1 cellular context compared by ENCODE assay signal in the genomic region with DNA sequence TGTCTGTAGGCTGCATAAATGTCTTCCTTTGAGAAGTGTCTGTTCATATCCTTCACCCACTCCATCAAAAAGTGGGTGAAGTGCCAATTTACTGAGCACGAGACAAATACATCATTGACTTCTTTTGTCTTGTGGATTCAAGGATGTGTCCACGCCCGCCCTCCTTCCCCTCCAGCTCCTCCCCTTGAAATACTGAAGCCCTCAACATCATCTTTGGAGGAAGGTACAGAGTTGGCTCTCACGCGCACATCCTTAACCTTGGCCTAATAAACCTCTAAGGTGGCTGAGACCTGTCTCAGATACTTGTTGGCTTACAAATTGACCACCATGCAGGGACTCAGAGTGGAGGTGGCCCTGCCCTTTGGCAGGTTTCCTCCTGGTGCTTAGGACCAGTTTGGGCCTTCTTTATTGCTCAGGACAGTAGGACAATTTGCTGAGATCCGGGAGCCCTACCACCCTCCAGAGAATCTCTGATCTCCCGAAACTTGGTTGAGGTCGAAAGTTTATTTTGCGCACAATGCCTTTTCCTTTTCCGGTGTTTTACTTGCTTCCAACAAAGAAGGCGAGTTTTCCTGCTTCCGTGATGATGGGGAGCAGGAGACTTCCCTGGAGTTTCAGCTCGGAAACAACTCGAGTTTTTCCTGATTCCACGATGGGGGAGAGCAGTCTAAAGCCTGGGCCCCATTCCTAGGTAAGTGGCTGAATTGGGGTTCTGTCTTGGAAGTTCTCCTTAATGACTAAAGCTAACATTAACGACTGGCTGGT.
TF ChIP-seq lines count a peak whose summit lies in the region.

No MANE protein-coding gene starts in this region.

TF ChIP-seq in GM12878, 131 proteins besides CTCF, POLR2A, EP300 and RAD21:
- TF ChIP-seq ETV6 (conservative IDR thresholded peaks at IDR 0.05 in 1 of 2, IDR thresholded peaks at IDR 0.05 in 1 of 2; ENCODE audit: borderline replicate concordance in 1 of 2, low read depth in 1 of 2) = no peak
- TF ChIP-seq, protein P1, sequence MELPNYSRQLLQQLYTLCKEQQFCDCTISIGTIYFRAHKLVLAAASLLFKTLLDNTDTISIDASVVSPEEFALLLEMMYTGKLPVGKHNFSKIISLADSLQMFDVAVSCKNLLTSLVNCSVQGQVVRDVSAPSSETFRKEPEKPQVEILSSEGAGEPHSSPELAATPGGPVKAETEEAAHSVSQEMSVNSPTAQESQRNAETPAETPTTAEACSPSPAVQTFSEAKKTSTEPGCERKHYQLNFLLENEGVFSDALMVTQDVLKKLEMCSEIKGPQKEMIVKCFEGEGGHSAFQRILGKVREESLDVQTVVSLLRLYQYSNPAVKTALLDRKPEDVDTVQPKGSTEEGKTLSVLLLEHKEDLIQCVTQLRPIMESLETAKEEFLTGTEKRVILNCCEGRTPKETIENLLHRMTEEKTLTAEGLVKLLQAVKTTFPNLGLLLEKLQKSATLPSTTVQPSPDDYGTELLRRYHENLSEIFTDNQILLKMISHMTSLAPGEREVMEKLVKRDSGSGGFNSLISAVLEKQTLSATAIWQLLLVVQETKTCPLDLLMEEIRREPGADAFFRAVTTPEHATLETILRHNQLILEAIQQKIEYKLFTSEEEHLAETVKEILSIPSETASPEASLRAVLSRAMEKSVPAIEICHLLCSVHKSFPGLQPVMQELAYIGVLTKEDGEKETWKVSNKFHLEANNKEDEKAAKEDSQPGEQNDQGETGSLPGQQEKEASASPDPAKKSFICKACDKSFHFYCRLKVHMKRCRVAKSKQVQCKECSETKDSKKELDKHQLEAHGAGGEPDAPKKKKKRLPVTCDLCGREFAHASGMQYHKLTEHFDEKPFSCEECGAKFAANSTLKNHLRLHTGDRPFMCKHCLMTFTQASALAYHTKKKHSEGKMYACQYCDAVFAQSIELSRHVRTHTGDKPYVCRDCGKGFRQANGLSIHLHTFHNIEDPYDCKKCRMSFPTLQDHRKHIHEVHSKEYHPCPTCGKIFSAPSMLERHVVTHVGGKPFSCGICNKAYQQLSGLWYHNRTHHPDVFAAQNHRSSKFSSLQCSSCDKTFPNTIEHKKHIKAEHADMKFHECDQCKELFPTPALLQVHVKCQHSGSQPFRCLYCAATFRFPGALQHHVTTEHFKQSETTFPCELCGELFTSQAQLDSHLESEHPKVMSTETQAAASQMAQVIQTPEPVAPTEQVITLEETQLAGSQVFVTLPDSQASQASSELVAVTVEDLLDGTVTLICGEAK (IDR thresholded peaks at IDR 0.05; ENCODE audit: borderline replicate concordance) = no peak
- no peak for TF ChIP-seq ZNF207 (IDR thresholded peaks at IDR 0.05; ENCODE audit: borderline replicate concordance)
- no peak for TF ChIP-seq HDGF (IDR thresholded peaks at IDR 0.05)
- TF ChIP-seq CHD4 (IDR thresholded peaks at IDR 0.05) = no peak
- no peak for TF ChIP-seq IRF5 (IDR thresholded peaks at IDR 0.05; ENCODE audit: borderline replicate concordance)
- TF ChIP-seq, protein P2, sequence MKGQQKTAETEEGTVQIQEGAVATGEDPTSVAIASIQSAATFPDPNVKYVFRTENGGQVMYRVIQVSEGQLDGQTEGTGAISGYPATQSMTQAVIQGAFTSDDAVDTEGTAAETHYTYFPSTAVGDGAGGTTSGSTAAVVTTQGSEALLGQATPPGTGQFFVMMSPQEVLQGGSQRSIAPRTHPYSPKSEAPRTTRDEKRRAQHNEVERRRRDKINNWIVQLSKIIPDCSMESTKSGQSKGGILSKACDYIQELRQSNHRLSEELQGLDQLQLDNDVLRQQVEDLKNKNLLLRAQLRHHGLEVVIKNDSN (IDR thresholded peaks at IDR 0.05; ENCODE audit: borderline replicate concordance, extremely low read length, insufficient read depth, low read depth, low read length) = no peak
- TF ChIP-seq CREB1 (IDR thresholded peaks at IDR 0.05; ENCODE audit: low read depth) = no peak
TF ChIP-seq in GM12878: peak in this region for 0.
